ENCODE assay signal across 8 cellular contexts in the genomic region with DNA sequence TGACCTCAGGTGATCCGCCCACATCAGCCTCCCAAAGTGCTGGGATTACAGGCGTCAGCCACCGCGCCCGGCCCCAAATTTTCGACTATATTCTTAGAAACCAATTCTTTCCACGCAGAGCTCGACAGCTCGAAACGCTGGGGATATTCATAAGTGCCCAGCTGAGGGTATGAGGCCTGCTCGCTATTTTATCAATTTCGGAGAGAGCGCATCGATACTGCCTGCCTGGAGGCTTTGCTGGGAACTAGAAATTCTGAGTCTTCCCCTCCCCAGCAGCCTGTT. TPM values are rescaled to one million over a fixed set of nuclear protein-coding genes. Genes with fewer than 3 reads are reported as not detected.
A peak's percentile ranks its signal among the peaks of the same experiment; 100 is the strongest.
DNase-seq lines count a peak whose midpoint lies in the region; ATAC-seq and TF ChIP-seq lines count a peak whose summit lies in the region.

No MANE protein-coding gene starts in this region.

- no peak for DNase-seq in OCI-LY7 (ENCODE audit: low spot score)
- DNase-seq in coronary artery (ENCODE audit: low spot score), result no peak
- no peak for DNase-seq in neural progenitor cell (ENCODE audit: low spot score)
- DNase-seq in RKO (ENCODE audit: low spot score), result no peak
- DNase-seq in DMS114 treated with DMSO at 0.1 percent for 48 hours (lab: John Stamatoyannopoulos, UW; ENCODE audit: unreplicated experiment), result no peak
- DNase-seq in cortex of kidney (lab: John Stamatoyannopoulos, UW), result no peak

- TF ChIP-seq CTCF in C4-2B (conservative IDR thresholded peaks at IDR 0.05), result no peak
- no peak for TF ChIP-seq CTCF in OCI-LY7 (conservative IDR thresholded peaks at IDR 0.05; ENCODE audit: low read length)
- TF ChIP-seq CTCF in coronary artery (IDR thresholded peaks at IDR 0.05), result no peak
- no peak for TF ChIP-seq CTCF in neural progenitor cell (IDR thresholded peaks at IDR 0.05)

- H3F3A ChIP-seq in neural progenitor cell (ENCODE audit: low read depth), result peaks cover 16% of the 10 kb centered on the region

- H3K27ac ChIP-seq in C4-2B (peak overlapping the region; percentile 89), OCI-LY7 (ENCODE audit: low read depth, low read length, poor library complexity, severe bottlenecking) (peak overlapping the region; percentile 74), coronary artery (peak overlapping the region; percentile 82 to 95), neural progenitor cell (peak overlapping the region; percentile 88)

- H2AFZ ChIP-seq in OCI-LY7 (ENCODE audit: low read length), result peak overlapping the region; percentile 72; the same call in 1 of the 2 replicates
- H2AFZ ChIP-seq in neural progenitor cell (replicated peaks), result peak overlapping the region; percentile 77

- H3K9me2 ChIP-seq in OCI-LY7 (ENCODE audit: insufficient read depth, low read length), result no peaks in the 10 kb centered on the region

- H4K20me1 ChIP-seq in OCI-LY7 (ENCODE audit: insufficient read depth, low read length) (peaks cover 16% of the 10 kb centered on the region; the same call in 1 of the 2 replicates), neural progenitor cell (ENCODE audit: low read depth) (peaks cover 29% of the 10 kb centered on the region)

- H3K4me2 ChIP-seq in OCI-LY7 (ENCODE audit: low read length), result peak overlapping the region; percentile 86
- peak overlapping the region; percentile 80 for H3K4me2 ChIP-seq in neural progenitor cell

- peaks cover 92% of the 10 kb centered on the region for H3K79me2 ChIP-seq in OCI-LY7 (ENCODE audit: insufficient read depth, low read depth, low read length)
- peaks cover 93% of the 10 kb centered on the region for H3K79me2 ChIP-seq in neural progenitor cell (ENCODE audit: low read depth)

- H3K9me3 ChIP-seq in OCI-LY7 (ENCODE audit: low read length) (no peaks in the 10 kb centered on the region), neural progenitor cell (ENCODE audit: low read depth) (no peaks in the 10 kb centered on the region)

- H3K4me1 Mint-ChIP-seq in neural progenitor cell, result peaks cover 21% of the 10 kb centered on the region

- H3K9me3 Mint-ChIP-seq in neural progenitor cell, result no peaks in the 10 kb centered on the region

- H3K27ac Mint-ChIP-seq in neural progenitor cell, result peak overlapping the region; percentile 97

- H3K9ac ChIP-seq in neural progenitor cell, result peak overlapping the region; percentile 87

- peaks cover 16% of the 10 kb centered on the region for H3K36me3 Mint-ChIP-seq in neural progenitor cell

- H3K36me3 ChIP-seq in OCI-LY7 (ENCODE audit: insufficient read depth, low read length) (peaks cover 40% of the 10 kb centered on the region), neural progenitor cell (no peaks in the 10 kb centered on the region)

- peak overlapping the region; percentile 99 for H3K4me3 Mint-ChIP-seq in neural progenitor cell

- H3K4me1 ChIP-seq in OCI-LY7 (ENCODE audit: insufficient read depth, low read length, poor library complexity, severe bottlenecking) (peaks cover 32% of the 10 kb centered on the region), neural progenitor cell (peaks cover 14% of the 10 kb centered on the region)

- BruUV-seq in OCI-LY7 (replicated peaks; lab: Mats Ljungman, UMichigan), result TSS peak; percentile 86

- CTCF ChIA-PET in OCI-LY7 (lab: Charles Lee; ENCODE audit: unreplicated experiment), result no interaction called here

- no peak for ATAC-seq in HG03342 (IDR thresholded peaks at IDR 0.05; ENCODE audit: unreplicated experiment)

- no peaks in the 10 kb centered on the region for H3K27me3 Mint-ChIP-seq in neural progenitor cell (ENCODE audit: insufficient read depth, low read depth)

- POLR2A ChIA-PET in OCI-LY7 (lab: Charles Lee), result interaction anchor here (0.8 to 2.5 kb wide), 3 partner anchors 83 to 143 kb away, joined by 3 to 10 read pairs (median 3); a partner anchor contains a TSS

- peak overlapping the region; percentile 86 for H3K4me3 ChIP-seq in OCI-LY7 (ENCODE audit: low read depth, low read length, poor library complexity, severe bottlenecking)
- H3K4me3 ChIP-seq in coronary artery, result peak overlapping the region; percentile 89
- H3K4me3 ChIP-seq in neural progenitor cell, result peak overlapping the region; percentile 81

- H3K27me3 ChIP-seq in neural progenitor cell, result no peaks in the 10 kb centered on the region

- intact Hi-C loops in OCI-LY7 (cut with micrococcal nuclease; ENCODE audit: unreplicated experiment), result no loop called here

RNA-seq across cellular contexts. Expression of a gene that starts 0.4 kb away (rescaled TPM):
- 27.0 and 33.6 TPM in 2 replicates for total RNA-seq in OCI-LY7 (2014; rRNA removed; shearing (Covaris generic))
- total RNA-seq in OCI-LY7 (2022) (25.7 and 34.5 TPM in 2 replicates), neural progenitor cell (ENCODE audit: low replicate concordance) (15.3 and 17.6 TPM in 2 replicates)

RNA-seq across cellular contexts. Expression of a gene that starts 0.6 kb away (rescaled TPM):
- total RNA-seq in OCI-LY7 (2014; rRNA removed; shearing (Covaris generic)), result 29.2 and 35.8 TPM in 2 replicates
- total RNA-seq in OCI-LY7 (2022), result 38.0 and 41.9 TPM in 2 replicates
- total RNA-seq in neural progenitor cell (ENCODE audit: low replicate concordance), result 62.1 and 64.8 TPM in 2 replicates
